ENCODE assay signal across 8 cellular contexts in genomic region chr1:116569776-116570357, GRCh38. TPM values are rescaled to one million over a fixed set of nuclear protein-coding genes. Genes with fewer than 3 reads are reported as not detected.
DNase-seq lines count a peak whose midpoint lies in the region; ATAC-seq and TF ChIP-seq lines count a peak whose summit lies in the region.

No MANE protein-coding gene starts in this region.

- WGBS in ectodermal cell, 2 experiments, result 65 to 66% methylated on average over 22 of the region's 22 CpGs
- 29 to 30% methylated on average over 20 to 22 of the region's 22 CpGs for WGBS in testis, 2 donors

- H3K27me3 ChIP-seq in ectodermal cell (ENCODE audit: control insufficient read depth, insufficient read depth, low read length, poor library complexity, severe bottlenecking), result peaks cover 21% of the 10 kb centered on the region
- H3K27me3 ChIP-seq in testis, result no peaks in the 10 kb centered on the region

- TF ChIP-seq CTCF in WI38 (IDR thresholded peaks at IDR 0.05; ENCODE audit: low read depth, low read length) (no peak), testis (IDR thresholded peaks at IDR 0.05) (no peak)

- no peaks in the 10 kb centered on the region for H3K36me3 ChIP-seq in ectodermal cell (ENCODE audit: control insufficient read depth, insufficient read depth, low read length)
- H3K36me3 ChIP-seq in testis (ENCODE audit: low read depth, missing control alignments), result no peaks in the 10 kb centered on the region

- H3K4me3 ChIP-seq in WI38 (ENCODE audit: low read depth, low read length) (peak overlapping the region; percentile 68), ectodermal cell (ENCODE audit: insufficient read depth, low read depth, low read length) (peak overlapping the region; percentile 74), testis (peak overlapping the region; percentile 71 to 90)

- H3K9me3 ChIP-seq in ectodermal cell (ENCODE audit: control insufficient read depth, low read length), result no peaks in the 10 kb centered on the region
- H3K9me3 ChIP-seq in testis, result no peaks in the 10 kb centered on the region

- H3K4me1 ChIP-seq in ectodermal cell (ENCODE audit: control insufficient read depth, insufficient read depth, low read length), result peaks cover 4% of the 10 kb centered on the region
- H3K4me1 ChIP-seq in testis, result peaks cover 10% of the 10 kb centered on the region

- peak; percentile 14 for ATAC-seq in HG03196 (IDR thresholded peaks at IDR 0.05; ENCODE audit: unreplicated experiment)
- no peak for ATAC-seq in HG03159 (IDR thresholded peaks at IDR 0.05; ENCODE audit: unreplicated experiment)

- no peak overlapping the region for H3K27ac ChIP-seq in ectodermal cell (ENCODE audit: insufficient read depth, low read depth, low read length, poor library complexity, severe bottlenecking)
- peak overlapping the region; percentile 91 to 94 for H3K27ac ChIP-seq in testis

- DNase-seq in COLO668 (lab: John Stamatoyannopoulos, UW; ENCODE audit: unreplicated experiment) (peak; percentile 31), mucosa of gallbladder (ENCODE audit: low spot score) (peak; percentile 65), testis (peak; percentile 29), HPDE6-E6E7 (ENCODE audit: extremely low spot score) (no peak)

- TF ChIP-seq POLR2A in testis (IDR thresholded peaks at IDR 0.05), result no peak

- intact Hi-C loops in testis (cut with DNase I; ENCODE audit: low total_unique reads), result no loop called here

RNA-seq across cellular contexts. Expression of gene CD58, which starts 1.0 kb away (rescaled TPM):
- 8.4 TPM for polyA plus RNA-seq in ectodermal cell (2013, experiment 1 of 4)
- 7.6 TPM for polyA plus RNA-seq in ectodermal cell (2013, experiment 2 of 4)
- 8.5 TPM for polyA plus RNA-seq in ectodermal cell (2013, experiment 3 of 4)
- 9.0 TPM for polyA plus RNA-seq in ectodermal cell (2013, experiment 4 of 4)
- total RNA-seq in mucosa of gallbladder (24.2 TPM), testis (10 to 100 TPM; 11.4 to 14.9 TPM)
- polyA plus RNA-seq in testis (ENCODE audit: insufficient read depth, low read depth, low replicate concordance), result 15.0 TPM
